2 cellular contexts compared by ENCODE assay signal in the genomic region with DNA sequence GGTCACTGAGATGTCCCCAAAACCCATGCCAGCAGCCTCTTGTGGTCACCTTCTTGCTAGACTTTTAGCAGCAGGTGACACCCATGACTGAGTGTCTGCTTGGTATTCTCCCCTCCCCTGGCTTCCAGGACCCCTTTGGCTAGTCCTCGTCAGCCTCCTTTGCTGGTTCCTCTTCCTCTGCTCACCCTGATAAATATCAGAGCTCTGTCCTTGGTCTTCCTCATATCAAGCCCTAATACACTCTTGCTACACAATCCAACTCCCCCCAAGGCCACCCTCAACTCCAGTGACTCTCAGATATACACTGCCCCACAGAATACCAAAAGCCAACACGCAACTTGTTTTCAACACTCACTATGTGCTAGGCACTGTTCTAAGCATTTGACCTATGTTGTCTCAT.
TF ChIP-seq lines count a peak whose summit lies in the region.

No MANE protein-coding gene starts in this region.

TF ChIP-seq in K562, 482 proteins besides CTCF, POLR2A, EP300 and RAD21:
- TF ChIP-seq PHB2 (IDR thresholded peaks at IDR 0.05; ENCODE audit: low read depth) = no peak
- TF ChIP-seq ZNF76 (CRISPR knock-in tag; IDR thresholded peaks at IDR 0.05; ENCODE audit: borderline replicate concordance) = no peak
- no peak for TF ChIP-seq SAFB2 (IDR thresholded peaks at IDR 0.05; ENCODE audit: borderline replicate concordance, low read depth, low read length, severe bottlenecking)
- TF ChIP-seq TCF3 (CRISPR knock-in tag; IDR thresholded peaks at IDR 0.05) = no peak
- TF ChIP-seq, protein P1, sequence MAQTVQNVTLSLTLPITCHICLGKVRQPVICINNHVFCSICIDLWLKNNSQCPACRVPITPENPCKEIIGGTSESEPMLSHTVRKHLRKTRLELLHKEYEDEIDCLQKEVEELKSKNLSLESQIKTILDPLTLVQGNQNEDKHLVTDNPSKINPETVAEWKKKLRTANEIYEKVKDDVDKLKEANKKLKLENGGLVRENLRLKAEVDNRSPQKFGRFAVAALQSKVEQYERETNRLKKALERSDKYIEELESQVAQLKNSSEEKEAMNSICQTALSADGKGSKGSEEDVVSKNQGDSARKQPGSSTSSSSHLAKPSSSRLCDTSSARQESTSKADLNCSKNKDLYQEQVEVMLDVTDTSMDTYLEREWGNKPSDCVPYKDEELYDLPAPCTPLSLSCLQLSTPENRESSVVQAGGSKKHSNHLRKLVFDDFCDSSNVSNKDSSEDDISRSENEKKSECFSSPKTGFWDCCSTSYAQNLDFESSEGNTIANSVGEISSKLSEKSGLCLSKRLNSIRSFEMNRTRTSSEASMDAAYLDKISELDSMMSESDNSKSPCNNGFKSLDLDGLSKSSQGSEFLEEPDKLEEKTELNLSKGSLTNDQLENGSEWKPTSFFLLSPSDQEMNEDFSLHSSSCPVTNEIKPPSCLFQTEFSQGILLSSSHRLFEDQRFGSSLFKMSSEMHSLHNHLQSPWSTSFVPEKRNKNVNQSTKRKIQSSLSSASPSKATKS (CRISPR knock-in tag; IDR thresholded peaks at IDR 0.05) = no peak
- no peak for TF ChIP-seq CEBPG (CRISPR knock-in tag; IDR thresholded peaks at IDR 0.05)
- TF ChIP-seq CEBPG (tag; conservative IDR thresholded peaks at IDR 0.05 in 1 of 2, IDR thresholded peaks at IDR 0.05 in 1 of 2) = no peak
- no peak for TF ChIP-seq DNMT1 (IDR thresholded peaks at IDR 0.05)
- TF ChIP-seq ZNF75A (CRISPR knock-in tag; IDR thresholded peaks at IDR 0.05) = no peak
- no peak for TF ChIP-seq ZC3H11A (IDR thresholded peaks at IDR 0.05; ENCODE audit: low read depth, low read length)
- no peak for TF ChIP-seq ZNF124 (CRISPR knock-in tag; IDR thresholded peaks at IDR 0.05)
- TF ChIP-seq TSC22D4 (tag; IDR thresholded peaks at IDR 0.05) = no peak
- TF ChIP-seq PRMT5 (CRISPR knock-in tag; IDR thresholded peaks at IDR 0.05) = no peak
- TF ChIP-seq U2AF2 (optimal IDR thresholded peaks at IDR 0.05; ENCODE audit: low read depth, low read length) = no peak
- TF ChIP-seq PTTG1 (tag; IDR thresholded peaks at IDR 0.05; ENCODE audit: low read depth) = no peak
- no peak for TF ChIP-seq FOXP1 (CRISPR knock-in tag; IDR thresholded peaks at IDR 0.05)
- TF ChIP-seq RBM17 (IDR thresholded peaks at IDR 0.05; ENCODE audit: borderline replicate concordance, low read depth, low read length) = no peak
- TF ChIP-seq ETV5 (CRISPR knock-in tag; IDR thresholded peaks at IDR 0.05; ENCODE audit: low read depth) = no peak

TF ChIP-seq in HepG2, 621 proteins besides CTCF, POLR2A, EP300 and RAD21:
- TF ChIP-seq, protein P2, sequence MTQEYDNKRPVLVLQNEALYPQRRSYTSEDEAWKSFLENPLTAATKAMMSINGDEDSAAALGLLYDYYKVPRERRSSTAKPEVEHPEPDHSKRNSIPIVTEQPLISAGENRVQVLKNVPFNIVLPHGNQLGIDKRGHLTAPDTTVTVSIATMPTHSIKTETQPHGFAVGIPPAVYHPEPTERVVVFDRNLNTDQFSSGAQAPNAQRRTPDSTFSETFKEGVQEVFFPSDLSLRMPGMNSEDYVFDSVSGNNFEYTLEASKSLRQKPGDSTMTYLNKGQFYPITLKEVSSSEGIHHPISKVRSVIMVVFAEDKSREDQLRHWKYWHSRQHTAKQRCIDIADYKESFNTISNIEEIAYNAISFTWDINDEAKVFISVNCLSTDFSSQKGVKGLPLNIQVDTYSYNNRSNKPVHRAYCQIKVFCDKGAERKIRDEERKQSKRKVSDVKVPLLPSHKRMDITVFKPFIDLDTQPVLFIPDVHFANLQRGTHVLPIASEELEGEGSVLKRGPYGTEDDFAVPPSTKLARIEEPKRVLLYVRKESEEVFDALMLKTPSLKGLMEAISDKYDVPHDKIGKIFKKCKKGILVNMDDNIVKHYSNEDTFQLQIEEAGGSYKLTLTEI (CRISPR knock-in tag; conservative IDR thresholded peaks at IDR 0.05) = no peak
- TF ChIP-seq BORCS8-MEF2B (CRISPR knock-in tag; IDR thresholded peaks at IDR 0.05) (no peak), KLF6 (CRISPR knock-in tag; IDR thresholded peaks at IDR 0.05) (no peak), ZNF101 (CRISPR knock-in tag; IDR thresholded peaks at IDR 0.05; ENCODE audit: borderline replicate concordance, low read depth) (no peak), ZNF746 (CRISPR knock-in tag; IDR thresholded peaks at IDR 0.05) (no peak)
- TF ChIP-seq, protein P3, sequence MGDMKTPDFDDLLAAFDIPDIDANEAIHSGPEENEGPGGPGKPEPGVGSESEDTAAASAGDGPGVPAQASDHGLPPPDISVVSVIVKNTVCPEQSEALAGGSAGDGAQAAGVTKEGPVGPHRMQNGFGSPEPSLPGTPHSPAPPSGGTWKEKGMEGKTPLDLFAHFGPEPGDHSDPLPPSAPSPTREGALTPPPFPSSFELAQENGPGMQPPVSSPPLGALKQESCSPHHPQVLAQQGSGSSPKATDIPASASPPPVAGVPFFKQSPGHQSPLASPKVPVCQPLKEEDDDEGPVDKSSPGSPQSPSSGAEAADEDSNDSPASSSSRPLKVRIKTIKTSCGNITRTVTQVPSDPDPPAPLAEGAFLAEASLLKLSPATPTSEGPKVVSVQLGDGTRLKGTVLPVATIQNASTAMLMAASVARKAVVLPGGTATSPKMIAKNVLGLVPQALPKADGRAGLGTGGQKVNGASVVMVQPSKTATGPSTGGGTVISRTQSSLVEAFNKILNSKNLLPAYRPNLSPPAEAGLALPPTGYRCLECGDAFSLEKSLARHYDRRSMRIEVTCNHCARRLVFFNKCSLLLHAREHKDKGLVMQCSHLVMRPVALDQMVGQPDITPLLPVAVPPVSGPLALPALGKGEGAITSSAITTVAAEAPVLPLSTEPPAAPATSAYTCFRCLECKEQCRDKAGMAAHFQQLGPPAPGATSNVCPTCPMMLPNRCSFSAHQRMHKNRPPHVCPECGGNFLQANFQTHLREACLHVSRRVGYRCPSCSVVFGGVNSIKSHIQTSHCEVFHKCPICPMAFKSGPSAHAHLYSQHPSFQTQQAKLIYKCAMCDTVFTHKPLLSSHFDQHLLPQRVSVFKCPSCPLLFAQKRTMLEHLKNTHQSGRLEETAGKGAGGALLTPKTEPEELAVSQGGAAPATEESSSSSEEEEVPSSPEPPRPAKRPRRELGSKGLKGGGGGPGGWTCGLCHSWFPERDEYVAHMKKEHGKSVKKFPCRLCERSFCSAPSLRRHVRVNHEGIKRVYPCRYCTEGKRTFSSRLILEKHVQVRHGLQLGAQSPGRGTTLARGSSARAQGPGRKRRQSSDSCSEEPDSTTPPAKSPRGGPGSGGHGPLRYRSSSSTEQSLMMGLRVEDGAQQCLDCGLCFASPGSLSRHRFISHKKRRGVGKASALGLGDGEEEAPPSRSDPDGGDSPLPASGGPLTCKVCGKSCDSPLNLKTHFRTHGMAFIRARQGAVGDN (CRISPR knock-in tag; IDR thresholded peaks at IDR 0.05) = no peak
